Comparison of ENCODE assay signal across 2 cellular contexts in genomic region chr2:237593596-237594310, GRCh38.
TF ChIP-seq lines count a peak whose summit lies in the region.

No MANE protein-coding gene starts in this region.

TF ChIP-seq in IMR-90, 13 proteins besides CTCF, POLR2A, EP300 and RAD21:
- TF ChIP-seq ELK1 (IDR thresholded peaks at IDR 0.05; ENCODE audit: borderline replicate concordance, low read depth, low read length) (no peak), RCOR1 (IDR thresholded peaks at IDR 0.05; ENCODE audit: insufficient replicate concordance, low read length) (no peak), NFE2L2 (IDR thresholded peaks at IDR 0.05; ENCODE audit: low read depth, low read length) (no peak), CHD1 (IDR thresholded peaks at IDR 0.05; ENCODE audit: low read depth, low read length) (no peak), RFX5 (IDR thresholded peaks at IDR 0.05; ENCODE audit: low read depth, low read length) (no peak), CEBPB (IDR thresholded peaks at IDR 0.05; ENCODE audit: low read depth, low read length) (no peak), MXI1 (IDR thresholded peaks at IDR 0.05; ENCODE audit: borderline replicate concordance, low read depth, low read length) (no peak)
TF ChIP-seq in IMR-90: peak in this region for 0.

TF ChIP-seq in HepG2, 621 proteins besides CTCF, POLR2A, EP300 and RAD21 (continues in another document):
- TF ChIP-seq ZNF354B (CRISPR knock-in tag; IDR thresholded peaks at IDR 0.05) (no peak), RXRA (CRISPR knock-in tag; IDR thresholded peaks at IDR 0.05) (no peak), CCAR2 (optimal IDR thresholded peaks at IDR 0.05; ENCODE audit: low read depth, low read length) (no peak), ZSCAN29 (CRISPR knock-in tag; conservative IDR thresholded peaks at IDR 0.05) (no peak), ZMYM4 (CRISPR knock-in tag; IDR thresholded peaks at IDR 0.05) (peak; percentile 24; the same call in 1 of the 2 replicates), TMF1 (CRISPR knock-in tag; IDR thresholded peaks at IDR 0.05; ENCODE audit: low read depth) (no peak), ZNF496 (CRISPR knock-in tag; IDR thresholded peaks at IDR 0.05; ENCODE audit: insufficient replicate concordance) (no peak), ZNF251 (CRISPR knock-in tag; IDR thresholded peaks at IDR 0.05) (no peak), ZNF18 (CRISPR knock-in tag; IDR thresholded peaks at IDR 0.05; ENCODE audit: insufficient replicate concordance) (no peak), DPF2 (CRISPR knock-in tag; IDR thresholded peaks at IDR 0.05; ENCODE audit: borderline replicate concordance, low read depth) (0 out of 2 replicates have a peak, but pooled peaks have one; percentile 23), BRD4 (CRISPR knock-in tag; IDR thresholded peaks at IDR 0.05) (no peak), HNF4A (CRISPR knock-in tag; IDR thresholded peaks at IDR 0.05) (0 out of 2 replicates have a peak, but pooled peaks have one; percentile 15), MLLT10 (CRISPR knock-in tag; IDR thresholded peaks at IDR 0.05) (no peak), HNRNPL (IDR thresholded peaks at IDR 0.05; ENCODE audit: low read depth, low read length) (peak; percentile 87), ZNF501 (CRISPR knock-in tag; IDR thresholded peaks at IDR 0.05) (peak; percentile 28; the same call in 1 of the 2 replicates), ATF7-NPFF (CRISPR knock-in tag; IDR thresholded peaks at IDR 0.05; ENCODE audit: low read depth) (0 out of 2 replicates have a peak, but pooled peaks have one; percentile 29), KMT2B (CRISPR knock-in tag; IDR thresholded peaks at IDR 0.05) (no peak), NFKB2 (CRISPR knock-in tag; IDR thresholded peaks at IDR 0.05; ENCODE audit: borderline replicate concordance) (0 out of 2 replicates have a peak, but pooled peaks have one; percentile 32), MTA1 (CRISPR knock-in tag; IDR thresholded peaks at IDR 0.05; ENCODE audit: borderline replicate concordance) (0 out of 2 replicates have a peak, but pooled peaks have one; percentile 37), ZSCAN22 (CRISPR knock-in tag; IDR thresholded peaks at IDR 0.05) (no peak), MED1 (CRISPR knock-in tag; IDR thresholded peaks at IDR 0.05) (peak; percentile 29; the same call in 1 of the 2 replicates), XBP1 (CRISPR knock-in tag; IDR thresholded peaks at IDR 0.05) (no peak), NFIC (IDR thresholded peaks at IDR 0.05; ENCODE audit: low read length) (no peak), GABPB1 (CRISPR knock-in tag; IDR thresholded peaks at IDR 0.05) (peak; percentile 25; the same call in 1 of the 2 replicates), RFX3 (CRISPR knock-in tag; IDR thresholded peaks at IDR 0.05) (no peak), SATB2 (CRISPR knock-in tag; IDR thresholded peaks at IDR 0.05) (no peak), MXD1 (CRISPR knock-in tag; IDR thresholded peaks at IDR 0.05) (no peak), ZNF724P (CRISPR knock-in tag; IDR thresholded peaks at IDR 0.05; ENCODE audit: borderline replicate concordance) (0 out of 2 replicates have a peak, but pooled peaks have one; percentile 38), SPEN (CRISPR knock-in tag; IDR thresholded peaks at IDR 0.05; ENCODE audit: low read depth) (no peak), ZNF335 (CRISPR knock-in tag; IDR thresholded peaks at IDR 0.05) (no peak), ZNF576 (CRISPR knock-in tag; IDR thresholded peaks at IDR 0.05) (no peak), TAF1 (CRISPR knock-in tag; IDR thresholded peaks at IDR 0.05) (no peak), ZNF232 (CRISPR knock-in tag; IDR thresholded peaks at IDR 0.05; ENCODE audit: borderline replicate concordance) (0 out of 2 replicates have a peak, but pooled peaks have one; percentile 51), ZBTB38 (CRISPR knock-in tag; IDR thresholded peaks at IDR 0.05) (peak; percentile 69), ZBTB2 (CRISPR knock-in tag; IDR thresholded peaks at IDR 0.05; ENCODE audit: low read depth) (0 out of 2 replicates have a peak, but pooled peaks have one; percentile 16), THAP8 (CRISPR knock-in tag; IDR thresholded peaks at IDR 0.05; ENCODE audit: borderline replicate concordance) (no peak), ZMAT3 (CRISPR knock-in tag; conservative IDR thresholded peaks at IDR 0.05) (no peak), ZNF331 (CRISPR knock-in tag; IDR thresholded peaks at IDR 0.05) (no peak), RBM39 (IDR thresholded peaks at IDR 0.05; ENCODE audit: low read depth, low read length, poor library complexity, severe bottlenecking) (no peak), MXI1 (IDR thresholded peaks at IDR 0.05; ENCODE audit: borderline replicate concordance, low read depth, low read length) (no peak), ZNF687 (CRISPR knock-in tag; IDR thresholded peaks at IDR 0.05) (peak; percentile 67), CENPT (CRISPR knock-in tag; IDR thresholded peaks at IDR 0.05; ENCODE audit: low read depth) (no peak)
- TF ChIP-seq, protein P1, sequence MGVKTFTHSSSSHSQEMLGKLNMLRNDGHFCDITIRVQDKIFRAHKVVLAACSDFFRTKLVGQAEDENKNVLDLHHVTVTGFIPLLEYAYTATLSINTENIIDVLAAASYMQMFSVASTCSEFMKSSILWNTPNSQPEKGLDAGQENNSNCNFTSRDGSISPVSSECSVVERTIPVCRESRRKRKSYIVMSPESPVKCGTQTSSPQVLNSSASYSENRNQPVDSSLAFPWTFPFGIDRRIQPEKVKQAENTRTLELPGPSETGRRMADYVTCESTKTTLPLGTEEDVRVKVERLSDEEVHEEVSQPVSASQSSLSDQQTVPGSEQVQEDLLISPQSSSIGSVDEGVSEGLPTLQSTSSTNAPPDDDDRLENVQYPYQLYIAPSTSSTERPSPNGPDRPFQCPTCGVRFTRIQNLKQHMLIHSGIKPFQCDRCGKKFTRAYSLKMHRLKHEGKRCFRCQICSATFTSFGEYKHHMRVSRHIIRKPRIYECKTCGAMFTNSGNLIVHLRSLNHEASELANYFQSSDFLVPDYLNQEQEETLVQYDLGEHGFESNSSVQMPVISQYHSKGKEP (CRISPR knock-in tag; IDR thresholded peaks at IDR 0.05): no peak
- TF ChIP-seq, protein P2, sequence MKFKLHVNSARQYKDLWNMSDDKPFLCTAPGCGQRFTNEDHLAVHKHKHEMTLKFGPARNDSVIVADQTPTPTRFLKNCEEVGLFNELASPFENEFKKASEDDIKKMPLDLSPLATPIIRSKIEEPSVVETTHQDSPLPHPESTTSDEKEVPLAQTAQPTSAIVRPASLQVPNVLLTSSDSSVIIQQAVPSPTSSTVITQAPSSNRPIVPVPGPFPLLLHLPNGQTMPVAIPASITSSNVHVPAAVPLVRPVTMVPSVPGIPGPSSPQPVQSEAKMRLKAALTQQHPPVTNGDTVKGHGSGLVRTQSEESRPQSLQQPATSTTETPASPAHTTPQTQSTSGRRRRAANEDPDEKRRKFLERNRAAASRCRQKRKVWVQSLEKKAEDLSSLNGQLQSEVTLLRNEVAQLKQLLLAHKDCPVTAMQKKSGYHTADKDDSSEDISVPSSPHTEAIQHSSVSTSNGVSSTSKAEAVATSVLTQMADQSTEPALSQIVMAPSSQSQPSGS (CRISPR knock-in tag; IDR thresholded peaks at IDR 0.05): no peak
- TF ChIP-seq, protein P3, sequence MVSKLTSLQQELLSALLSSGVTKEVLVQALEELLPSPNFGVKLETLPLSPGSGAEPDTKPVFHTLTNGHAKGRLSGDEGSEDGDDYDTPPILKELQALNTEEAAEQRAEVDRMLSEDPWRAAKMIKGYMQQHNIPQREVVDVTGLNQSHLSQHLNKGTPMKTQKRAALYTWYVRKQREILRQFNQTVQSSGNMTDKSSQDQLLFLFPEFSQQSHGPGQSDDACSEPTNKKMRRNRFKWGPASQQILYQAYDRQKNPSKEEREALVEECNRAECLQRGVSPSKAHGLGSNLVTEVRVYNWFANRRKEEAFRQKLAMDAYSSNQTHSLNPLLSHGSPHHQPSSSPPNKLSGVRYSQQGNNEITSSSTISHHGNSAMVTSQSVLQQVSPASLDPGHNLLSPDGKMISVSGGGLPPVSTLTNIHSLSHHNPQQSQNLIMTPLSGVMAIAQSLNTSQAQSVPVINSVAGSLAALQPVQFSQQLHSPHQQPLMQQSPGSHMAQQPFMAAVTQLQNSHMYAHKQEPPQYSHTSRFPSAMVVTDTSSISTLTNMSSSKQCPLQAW (CRISPR knock-in tag; IDR thresholded peaks at IDR 0.05): 0 out of 2 replicates have a peak, but pooled peaks have one; percentile 14
- TF ChIP-seq, protein P4, sequence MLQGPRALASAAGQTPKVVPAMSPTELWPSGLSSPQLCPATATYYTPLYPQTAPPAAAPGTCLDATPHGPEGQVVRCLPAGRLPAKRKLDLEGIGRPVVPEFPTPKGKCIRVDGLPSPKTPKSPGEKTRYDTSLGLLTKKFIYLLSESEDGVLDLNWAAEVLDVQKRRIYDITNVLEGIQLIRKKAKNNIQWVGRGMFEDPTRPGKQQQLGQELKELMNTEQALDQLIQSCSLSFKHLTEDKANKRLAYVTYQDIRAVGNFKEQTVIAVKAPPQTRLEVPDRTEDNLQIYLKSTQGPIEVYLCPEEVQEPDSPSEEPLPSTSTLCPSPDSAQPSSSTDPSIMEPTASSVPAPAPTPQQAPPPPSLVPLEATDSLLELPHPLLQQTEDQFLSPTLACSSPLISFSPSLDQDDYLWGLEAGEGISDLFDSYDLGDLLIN (CRISPR knock-in tag; IDR thresholded peaks at IDR 0.05; ENCODE audit: borderline replicate concordance): 0 out of 2 replicates have a peak, but pooled peaks have one; percentile 50
- TF ChIP-seq, protein P5, sequence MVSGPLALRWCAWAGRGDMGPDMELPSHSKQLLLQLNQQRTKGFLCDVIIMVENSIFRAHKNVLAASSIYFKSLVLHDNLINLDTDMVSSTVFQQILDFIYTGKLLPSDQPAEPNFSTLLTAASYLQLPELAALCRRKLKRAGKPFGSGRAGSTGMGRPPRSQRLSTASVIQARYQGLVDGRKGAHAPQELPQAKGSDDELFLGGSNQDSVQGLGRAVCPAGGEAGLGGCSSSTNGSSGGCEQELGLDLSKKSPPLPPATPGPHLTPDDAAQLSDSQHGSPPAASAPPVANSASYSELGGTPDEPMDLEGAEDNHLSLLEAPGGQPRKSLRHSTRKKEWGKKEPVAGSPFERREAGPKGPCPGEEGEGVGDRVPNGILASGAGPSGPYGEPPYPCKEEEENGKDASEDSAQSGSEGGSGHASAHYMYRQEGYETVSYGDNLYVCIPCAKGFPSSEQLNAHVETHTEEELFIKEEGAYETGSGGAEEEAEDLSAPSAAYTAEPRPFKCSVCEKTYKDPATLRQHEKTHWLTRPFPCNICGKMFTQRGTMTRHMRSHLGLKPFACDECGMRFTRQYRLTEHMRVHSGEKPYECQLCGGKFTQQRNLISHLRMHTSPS (CRISPR knock-in tag; IDR thresholded peaks at IDR 0.05; ENCODE audit: low read depth): 0 out of 2 replicates have a peak, but pooled peaks have one; percentile 31
